In the genomic region with DNA sequence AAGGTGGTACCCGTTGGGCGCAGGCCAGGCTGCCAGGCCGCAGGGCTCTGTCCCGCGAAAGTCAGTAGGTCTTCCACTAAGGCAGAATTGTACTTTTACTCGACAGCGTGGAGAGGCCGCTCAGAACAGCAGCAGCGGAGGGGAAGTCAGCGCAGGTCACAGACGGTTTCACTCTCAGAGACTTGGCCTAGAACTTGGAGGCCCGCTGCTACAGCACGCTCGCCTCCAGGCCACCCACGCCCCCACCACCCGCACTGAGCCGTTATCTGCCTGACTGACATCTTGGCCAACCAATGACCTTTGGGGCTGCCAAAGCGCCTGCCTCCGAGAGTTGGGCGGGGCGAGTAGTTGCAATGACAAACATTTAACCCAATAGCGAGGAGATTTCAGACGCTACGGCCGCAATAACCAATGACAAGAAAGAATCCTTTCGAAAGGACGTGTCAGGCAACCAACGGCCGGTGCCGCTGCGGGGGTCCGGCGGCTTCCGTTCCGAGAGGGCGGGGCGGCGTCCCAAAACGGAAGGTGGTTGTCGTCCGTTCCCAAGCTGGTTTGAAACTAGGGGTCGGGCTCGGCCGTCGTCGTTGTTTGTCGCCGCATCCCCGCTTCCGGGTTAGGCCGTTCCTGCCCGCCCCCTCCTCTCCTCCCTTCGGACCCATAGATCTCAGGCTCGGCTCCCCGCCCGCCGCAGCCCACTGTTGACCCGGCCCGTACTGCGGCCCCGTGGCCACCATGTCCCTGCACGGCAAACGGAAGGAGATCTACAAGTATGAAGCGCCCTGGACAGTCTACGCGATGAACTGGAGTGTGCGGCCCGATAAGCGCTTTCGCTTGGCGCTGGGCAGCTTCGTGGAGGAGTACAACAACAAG, we compare ENCODE assay signal across 1 cellular context.
TF ChIP-seq lines count a peak whose summit lies in the region.

A gene with protein sequence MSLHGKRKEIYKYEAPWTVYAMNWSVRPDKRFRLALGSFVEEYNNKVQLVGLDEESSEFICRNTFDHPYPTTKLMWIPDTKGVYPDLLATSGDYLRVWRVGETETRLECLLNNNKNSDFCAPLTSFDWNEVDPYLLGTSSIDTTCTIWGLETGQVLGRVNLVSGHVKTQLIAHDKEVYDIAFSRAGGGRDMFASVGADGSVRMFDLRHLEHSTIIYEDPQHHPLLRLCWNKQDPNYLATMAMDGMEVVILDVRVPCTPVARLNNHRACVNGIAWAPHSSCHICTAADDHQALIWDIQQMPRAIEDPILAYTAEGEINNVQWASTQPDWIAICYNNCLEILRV (plus strand): TSS at position 532 of the 870 bp plus-strand sequence. CDS start 201 bp downstream, at position 733.

TF ChIP-seq in K562, 482 proteins besides CTCF, POLR2A, EP300 and RAD21 (continued from another document and continues in another):
- TF ChIP-seq, protein P1, sequence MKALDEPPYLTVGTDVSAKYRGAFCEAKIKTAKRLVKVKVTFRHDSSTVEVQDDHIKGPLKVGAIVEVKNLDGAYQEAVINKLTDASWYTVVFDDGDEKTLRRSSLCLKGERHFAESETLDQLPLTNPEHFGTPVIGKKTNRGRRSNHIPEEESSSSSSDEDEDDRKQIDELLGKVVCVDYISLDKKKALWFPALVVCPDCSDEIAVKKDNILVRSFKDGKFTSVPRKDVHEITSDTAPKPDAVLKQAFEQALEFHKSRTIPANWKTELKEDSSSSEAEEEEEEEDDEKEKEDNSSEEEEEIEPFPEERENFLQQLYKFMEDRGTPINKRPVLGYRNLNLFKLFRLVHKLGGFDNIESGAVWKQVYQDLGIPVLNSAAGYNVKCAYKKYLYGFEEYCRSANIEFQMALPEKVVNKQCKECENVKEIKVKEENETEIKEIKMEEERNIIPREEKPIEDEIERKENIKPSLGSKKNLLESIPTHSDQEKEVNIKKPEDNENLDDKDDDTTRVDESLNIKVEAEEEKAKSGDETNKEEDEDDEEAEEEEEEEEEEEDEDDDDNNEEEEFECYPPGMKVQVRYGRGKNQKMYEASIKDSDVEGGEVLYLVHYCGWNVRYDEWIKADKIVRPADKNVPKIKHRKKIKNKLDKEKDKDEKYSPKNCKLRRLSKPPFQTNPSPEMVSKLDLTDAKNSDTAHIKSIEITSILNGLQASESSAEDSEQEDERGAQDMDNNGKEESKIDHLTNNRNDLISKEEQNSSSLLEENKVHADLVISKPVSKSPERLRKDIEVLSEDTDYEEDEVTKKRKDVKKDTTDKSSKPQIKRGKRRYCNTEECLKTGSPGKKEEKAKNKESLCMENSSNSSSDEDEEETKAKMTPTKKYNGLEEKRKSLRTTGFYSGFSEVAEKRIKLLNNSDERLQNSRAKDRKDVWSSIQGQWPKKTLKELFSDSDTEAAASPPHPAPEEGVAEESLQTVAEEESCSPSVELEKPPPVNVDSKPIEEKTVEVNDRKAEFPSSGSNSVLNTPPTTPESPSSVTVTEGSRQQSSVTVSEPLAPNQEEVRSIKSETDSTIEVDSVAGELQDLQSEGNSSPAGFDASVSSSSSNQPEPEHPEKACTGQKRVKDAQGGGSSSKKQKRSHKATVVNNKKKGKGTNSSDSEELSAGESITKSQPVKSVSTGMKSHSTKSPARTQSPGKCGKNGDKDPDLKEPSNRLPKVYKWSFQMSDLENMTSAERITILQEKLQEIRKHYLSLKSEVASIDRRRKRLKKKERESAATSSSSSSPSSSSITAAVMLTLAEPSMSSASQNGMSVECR (CRISPR knock-in tag; IDR thresholded peaks at IDR 0.05), result peak; percentile 73; the same call in 1 of the 2 replicates
- TF ChIP-seq, protein P2, sequence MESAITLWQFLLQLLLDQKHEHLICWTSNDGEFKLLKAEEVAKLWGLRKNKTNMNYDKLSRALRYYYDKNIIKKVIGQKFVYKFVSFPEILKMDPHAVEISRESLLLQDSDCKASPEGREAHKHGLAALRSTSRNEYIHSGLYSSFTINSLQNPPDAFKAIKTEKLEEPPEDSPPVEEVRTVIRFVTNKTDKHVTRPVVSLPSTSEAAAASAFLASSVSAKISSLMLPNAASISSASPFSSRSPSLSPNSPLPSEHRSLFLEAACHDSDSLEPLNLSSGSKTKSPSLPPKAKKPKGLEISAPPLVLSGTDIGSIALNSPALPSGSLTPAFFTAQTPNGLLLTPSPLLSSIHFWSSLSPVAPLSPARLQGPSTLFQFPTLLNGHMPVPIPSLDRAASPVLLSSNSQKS (CRISPR knock-in tag; IDR thresholded peaks at IDR 0.05), result no peak
- peak; percentile 49; the same call in 1 of the 2 replicates for TF ChIP-seq HDAC2 (IDR thresholded peaks at IDR 0.05)
- TF ChIP-seq ZNF431 (CRISPR knock-in tag; IDR thresholded peaks at IDR 0.05), result no peak; the same call in 1 of the 2 replicates
- no peak for TF ChIP-seq ZNF766 (CRISPR knock-in tag; conservative IDR thresholded peaks at IDR 0.05)
- TF ChIP-seq ETV5 (CRISPR knock-in tag; IDR thresholded peaks at IDR 0.05; ENCODE audit: low read depth), result peak; percentile 51
- no peak for TF ChIP-seq ZNF75A (CRISPR knock-in tag; IDR thresholded peaks at IDR 0.05)
- no peak for TF ChIP-seq NBN (IDR thresholded peaks at IDR 0.05; ENCODE audit: low read depth)
- TF ChIP-seq XRCC5 (IDR thresholded peaks at IDR 0.05; ENCODE audit: low read depth, low read length), result 0 out of 2 replicates have a peak, but pooled peaks have one; percentile 25
- no peak for TF ChIP-seq ILF3 (IDR thresholded peaks at IDR 0.05; ENCODE audit: borderline replicate concordance)
- TF ChIP-seq, protein P3, sequence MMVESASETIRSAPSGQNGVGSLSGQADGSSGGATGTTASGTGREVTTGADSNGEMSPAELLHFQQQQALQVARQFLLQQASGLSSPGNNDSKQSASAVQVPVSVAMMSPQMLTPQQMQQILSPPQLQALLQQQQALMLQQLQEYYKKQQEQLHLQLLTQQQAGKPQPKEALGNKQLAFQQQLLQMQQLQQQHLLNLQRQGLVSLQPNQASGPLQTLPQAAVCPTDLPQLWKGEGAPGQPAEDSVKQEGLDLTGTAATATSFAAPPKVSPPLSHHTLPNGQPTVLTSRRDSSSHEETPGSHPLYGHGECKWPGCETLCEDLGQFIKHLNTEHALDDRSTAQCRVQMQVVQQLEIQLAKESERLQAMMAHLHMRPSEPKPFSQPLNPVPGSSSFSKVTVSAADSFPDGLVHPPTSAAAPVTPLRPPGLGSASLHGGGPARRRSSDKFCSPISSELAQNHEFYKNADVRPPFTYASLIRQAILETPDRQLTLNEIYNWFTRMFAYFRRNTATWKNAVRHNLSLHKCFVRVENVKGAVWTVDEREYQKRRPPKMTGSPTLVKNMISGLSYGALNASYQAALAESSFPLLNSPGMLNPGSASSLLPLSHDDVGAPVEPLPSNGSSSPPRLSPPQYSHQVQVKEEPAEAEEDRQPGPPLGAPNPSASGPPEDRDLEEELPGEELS (CRISPR knock-in tag; IDR thresholded peaks at IDR 0.05; ENCODE audit: borderline replicate concordance), result no peak; the same call in 1 of the 2 replicates
- peak; percentile 69 for TF ChIP-seq BHLHE40 (IDR thresholded peaks at IDR 0.05; ENCODE audit: low read length)
- TF ChIP-seq E4F1 (CRISPR knock-in tag; IDR thresholded peaks at IDR 0.05; ENCODE audit: borderline replicate concordance), result no peak
- TF ChIP-seq, protein P4, sequence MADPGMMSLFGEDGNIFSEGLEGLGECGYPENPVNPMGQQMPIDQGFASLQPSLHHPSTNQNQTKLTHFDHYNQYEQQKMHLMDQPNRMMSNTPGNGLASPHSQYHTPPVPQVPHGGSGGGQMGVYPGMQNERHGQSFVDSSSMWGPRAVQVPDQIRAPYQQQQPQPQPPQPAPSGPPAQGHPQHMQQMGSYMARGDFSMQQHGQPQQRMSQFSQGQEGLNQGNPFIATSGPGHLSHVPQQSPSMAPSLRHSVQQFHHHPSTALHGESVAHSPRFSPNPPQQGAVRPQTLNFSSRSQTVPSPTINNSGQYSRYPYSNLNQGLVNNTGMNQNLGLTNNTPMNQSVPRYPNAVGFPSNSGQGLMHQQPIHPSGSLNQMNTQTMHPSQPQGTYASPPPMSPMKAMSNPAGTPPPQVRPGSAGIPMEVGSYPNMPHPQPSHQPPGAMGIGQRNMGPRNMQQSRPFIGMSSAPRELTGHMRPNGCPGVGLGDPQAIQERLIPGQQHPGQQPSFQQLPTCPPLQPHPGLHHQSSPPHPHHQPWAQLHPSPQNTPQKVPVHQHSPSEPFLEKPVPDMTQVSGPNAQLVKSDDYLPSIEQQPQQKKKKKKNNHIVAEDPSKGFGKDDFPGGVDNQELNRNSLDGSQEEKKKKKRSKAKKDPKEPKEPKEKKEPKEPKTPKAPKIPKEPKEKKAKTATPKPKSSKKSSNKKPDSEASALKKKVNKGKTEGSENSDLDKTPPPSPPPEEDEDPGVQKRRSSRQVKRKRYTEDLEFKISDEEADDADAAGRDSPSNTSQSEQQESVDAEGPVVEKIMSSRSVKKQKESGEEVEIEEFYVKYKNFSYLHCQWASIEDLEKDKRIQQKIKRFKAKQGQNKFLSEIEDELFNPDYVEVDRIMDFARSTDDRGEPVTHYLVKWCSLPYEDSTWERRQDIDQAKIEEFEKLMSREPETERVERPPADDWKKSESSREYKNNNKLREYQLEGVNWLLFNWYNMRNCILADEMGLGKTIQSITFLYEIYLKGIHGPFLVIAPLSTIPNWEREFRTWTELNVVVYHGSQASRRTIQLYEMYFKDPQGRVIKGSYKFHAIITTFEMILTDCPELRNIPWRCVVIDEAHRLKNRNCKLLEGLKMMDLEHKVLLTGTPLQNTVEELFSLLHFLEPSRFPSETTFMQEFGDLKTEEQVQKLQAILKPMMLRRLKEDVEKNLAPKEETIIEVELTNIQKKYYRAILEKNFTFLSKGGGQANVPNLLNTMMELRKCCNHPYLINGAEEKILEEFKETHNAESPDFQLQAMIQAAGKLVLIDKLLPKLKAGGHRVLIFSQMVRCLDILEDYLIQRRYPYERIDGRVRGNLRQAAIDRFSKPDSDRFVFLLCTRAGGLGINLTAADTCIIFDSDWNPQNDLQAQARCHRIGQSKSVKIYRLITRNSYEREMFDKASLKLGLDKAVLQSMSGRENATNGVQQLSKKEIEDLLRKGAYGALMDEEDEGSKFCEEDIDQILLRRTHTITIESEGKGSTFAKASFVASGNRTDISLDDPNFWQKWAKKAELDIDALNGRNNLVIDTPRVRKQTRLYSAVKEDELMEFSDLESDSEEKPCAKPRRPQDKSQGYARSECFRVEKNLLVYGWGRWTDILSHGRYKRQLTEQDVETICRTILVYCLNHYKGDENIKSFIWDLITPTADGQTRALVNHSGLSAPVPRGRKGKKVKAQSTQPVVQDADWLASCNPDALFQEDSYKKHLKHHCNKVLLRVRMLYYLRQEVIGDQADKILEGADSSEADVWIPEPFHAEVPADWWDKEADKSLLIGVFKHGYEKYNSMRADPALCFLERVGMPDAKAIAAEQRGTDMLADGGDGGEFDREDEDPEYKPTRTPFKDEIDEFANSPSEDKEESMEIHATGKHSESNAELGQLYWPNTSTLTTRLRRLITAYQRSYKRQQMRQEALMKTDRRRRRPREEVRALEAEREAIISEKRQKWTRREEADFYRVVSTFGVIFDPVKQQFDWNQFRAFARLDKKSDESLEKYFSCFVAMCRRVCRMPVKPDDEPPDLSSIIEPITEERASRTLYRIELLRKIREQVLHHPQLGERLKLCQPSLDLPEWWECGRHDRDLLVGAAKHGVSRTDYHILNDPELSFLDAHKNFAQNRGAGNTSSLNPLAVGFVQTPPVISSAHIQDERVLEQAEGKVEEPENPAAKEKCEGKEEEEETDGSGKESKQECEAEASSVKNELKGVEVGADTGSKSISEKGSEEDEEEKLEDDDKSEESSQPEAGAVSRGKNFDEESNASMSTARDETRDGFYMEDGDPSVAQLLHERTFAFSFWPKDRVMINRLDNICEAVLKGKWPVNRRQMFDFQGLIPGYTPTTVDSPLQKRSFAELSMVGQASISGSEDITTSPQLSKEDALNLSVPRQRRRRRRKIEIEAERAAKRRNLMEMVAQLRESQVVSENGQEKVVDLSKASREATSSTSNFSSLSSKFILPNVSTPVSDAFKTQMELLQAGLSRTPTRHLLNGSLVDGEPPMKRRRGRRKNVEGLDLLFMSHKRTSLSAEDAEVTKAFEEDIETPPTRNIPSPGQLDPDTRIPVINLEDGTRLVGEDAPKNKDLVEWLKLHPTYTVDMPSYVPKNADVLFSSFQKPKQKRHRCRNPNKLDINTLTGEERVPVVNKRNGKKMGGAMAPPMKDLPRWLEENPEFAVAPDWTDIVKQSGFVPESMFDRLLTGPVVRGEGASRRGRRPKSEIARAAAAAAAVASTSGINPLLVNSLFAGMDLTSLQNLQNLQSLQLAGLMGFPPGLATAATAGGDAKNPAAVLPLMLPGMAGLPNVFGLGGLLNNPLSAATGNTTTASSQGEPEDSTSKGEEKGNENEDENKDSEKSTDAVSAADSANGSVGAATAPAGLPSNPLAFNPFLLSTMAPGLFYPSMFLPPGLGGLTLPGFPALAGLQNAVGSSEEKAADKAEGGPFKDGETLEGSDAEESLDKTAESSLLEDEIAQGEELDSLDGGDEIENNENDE (IDR thresholded peaks at IDR 0.05; ENCODE audit: low read depth, low read length), result no peak
- TF ChIP-seq ESRRB (CRISPR knock-in tag; IDR thresholded peaks at IDR 0.05; ENCODE audit: borderline replicate concordance), result no peak
- TF ChIP-seq ZNF444 (CRISPR knock-in tag; IDR thresholded peaks at IDR 0.05), result no peak
- TF ChIP-seq, protein P5, sequence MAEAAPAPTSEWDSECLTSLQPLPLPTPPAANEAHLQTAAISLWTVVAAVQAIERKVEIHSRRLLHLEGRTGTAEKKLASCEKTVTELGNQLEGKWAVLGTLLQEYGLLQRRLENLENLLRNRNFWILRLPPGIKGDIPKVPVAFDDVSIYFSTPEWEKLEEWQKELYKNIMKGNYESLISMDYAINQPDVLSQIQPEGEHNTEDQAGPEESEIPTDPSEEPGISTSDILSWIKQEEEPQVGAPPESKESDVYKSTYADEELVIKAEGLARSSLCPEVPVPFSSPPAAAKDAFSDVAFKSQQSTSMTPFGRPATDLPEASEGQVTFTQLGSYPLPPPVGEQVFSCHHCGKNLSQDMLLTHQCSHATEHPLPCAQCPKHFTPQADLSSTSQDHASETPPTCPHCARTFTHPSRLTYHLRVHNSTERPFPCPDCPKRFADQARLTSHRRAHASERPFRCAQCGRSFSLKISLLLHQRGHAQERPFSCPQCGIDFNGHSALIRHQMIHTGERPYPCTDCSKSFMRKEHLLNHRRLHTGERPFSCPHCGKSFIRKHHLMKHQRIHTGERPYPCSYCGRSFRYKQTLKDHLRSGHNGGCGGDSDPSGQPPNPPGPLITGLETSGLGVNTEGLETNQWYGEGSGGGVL (CRISPR knock-in tag; IDR thresholded peaks at IDR 0.05), result no peak
- peak; percentile 85 for TF ChIP-seq ELF2 (CRISPR knock-in tag; IDR thresholded peaks at IDR 0.05)
- no peak for TF ChIP-seq ZNF175 (CRISPR knock-in tag; IDR thresholded peaks at IDR 0.05; ENCODE audit: low read depth)
- no peak for TF ChIP-seq FUS (optimal IDR thresholded peaks at IDR 0.05; ENCODE audit: low read depth, low read length)
- TF ChIP-seq ZC3H11A (IDR thresholded peaks at IDR 0.05; ENCODE audit: low read depth, low read length), result no peak
- no peak for TF ChIP-seq MCM2 (IDR thresholded peaks at IDR 0.05; ENCODE audit: low read depth)
- TF ChIP-seq ZNF589 (CRISPR knock-in tag; IDR thresholded peaks at IDR 0.05; ENCODE audit: low read depth), result no peak
- no peak for TF ChIP-seq RBM14 (IDR thresholded peaks at IDR 0.05; ENCODE audit: borderline replicate concordance, insufficient read depth, low read depth, low read length)
